In genomic region chr4:8303485-8304281, GRCh38 we compare ENCODE assay signal across 9 cellular contexts. TPM values are rescaled to one million over a fixed set of nuclear protein-coding genes. Genes with fewer than 3 reads are reported as not detected.
DNase-seq lines count a peak whose midpoint lies in the region; ATAC-seq, FAIRE-seq and TF ChIP-seq lines count a peak whose summit lies in the region.
"Had no signal": no experiment of that assay in that cellular context is flagged by ENCODE, and none has a peak within 500 bp of the region (broad histone marks: within the 10 kb centered on the region; RNA-seq: fewer than 3 reads in every experiment).

No MANE protein-coding gene starts in this region.

- no peaks in the 10 kb centered on the region for H3K27me3 ChIP-seq in mesendoderm (ENCODE audit: insufficient read depth, low read length, poor library complexity)

- no peak overlapping the region for H2BK5ac ChIP-seq in mesendoderm (ENCODE audit: low read length)

- in situ Hi-C loops in astrocyte of the cerebellum (cut with HindIII; ENCODE audit: low sequenced_read_pairs): no loop called here

- H3K56ac ChIP-seq in mesendoderm (ENCODE audit: low read length): no peak overlapping the region

- H3K9ac ChIP-seq in mesendoderm (ENCODE audit: low read length): no peak overlapping the region

- no peaks in the 10 kb centered on the region for H3K36me3 ChIP-seq in mesendoderm (ENCODE audit: control insufficient read depth, insufficient read depth, low read length)

- no peak for ATAC-seq in HG03354 (IDR thresholded peaks at IDR 0.05; ENCODE audit: poor library complexity, severe bottlenecking, unreplicated experiment)

- DNase-seq in LHCN-M2 (ENCODE audit: low read depth): peak; percentile 95
- DNase-seq in astrocyte of the cerebellum (ENCODE audit: low read depth): peak; percentile 22
- DNase-seq in mesendoderm: peak; percentile 48
- DNase-seq in NCI-H128 (lab: John Stamatoyannopoulos, UW; ENCODE audit: unreplicated experiment): no peak
- DNase-seq in DMS153 treated with DMSO at 0.1 percent for 48 hours (lab: John Stamatoyannopoulos, UW; ENCODE audit: unreplicated experiment): no peak
- no peak for DNase-seq in GM12891 (ENCODE audit: insufficient read length, low spot score)
- DNase-seq: NCI-H1436 had no signal

- H3K27ac ChIP-seq in C4-2B (peak overlapping the region; percentile 37), mesendoderm (ENCODE audit: low read depth, low read length) (no peak overlapping the region)

- H3K23ac ChIP-seq in mesendoderm (ENCODE audit: low read length): no peak overlapping the region

- H3K4me3 ChIP-seq in astrocyte of the cerebellum (ENCODE audit: low read depth, low read length) (no peak overlapping the region), mesendoderm (ENCODE audit: low read length) (no peak overlapping the region)

- no peak overlapping the region for H4K8ac ChIP-seq in mesendoderm (ENCODE audit: low read depth, low read length)

- no peak overlapping the region for H3K4ac ChIP-seq in mesendoderm (ENCODE audit: low read depth, low read length)

- no peak overlapping the region for H2BK15ac ChIP-seq in mesendoderm (replicated peaks; ENCODE audit: low read depth)

- no peak overlapping the region for H3K4me2 ChIP-seq in mesendoderm (ENCODE audit: low read length)

- no CpG with 5 or more reads among the region's 13 CpGs for WGBS in mesendoderm (ENCODE audit: extremely low coverage, insufficient coverage, low lambda C conversion rate)

- H3K79me2 ChIP-seq in mesendoderm (ENCODE audit: control insufficient read depth, insufficient read depth, low read length): no peaks in the 10 kb centered on the region

- TF ChIP-seq CTCF in C4-2B (conservative IDR thresholded peaks at IDR 0.05) (no peak), astrocyte of the cerebellum (IDR thresholded peaks at IDR 0.05; ENCODE audit: low read depth, low read length, missing control alignments) (no peak)

- H4K5ac ChIP-seq in mesendoderm (ENCODE audit: low read length): no peak overlapping the region

- no peaks in the 10 kb centered on the region for H3K79me1 ChIP-seq in mesendoderm (ENCODE audit: low read length)

- H2BK120ac ChIP-seq in mesendoderm (ENCODE audit: low read depth, low read length): no peak overlapping the region

- H2AK5ac ChIP-seq in mesendoderm (ENCODE audit: low read length): no peak overlapping the region

- no peak overlapping the region for H3K18ac ChIP-seq in mesendoderm (ENCODE audit: low read length)

- H3K4me1 ChIP-seq in mesendoderm (ENCODE audit: control insufficient read depth, low read depth, low read length): no peaks in the 10 kb centered on the region

- TF ChIP-seq POLR2A in GM12891 (IDR thresholded peaks at IDR 0.05; ENCODE audit: low read depth, low read length): no peak

- FAIRE-seq in GM12891 (lab: Jason Lieb, UNC): no peak

TF ChIP-seq in GM12891, 5 proteins besides CTCF, POLR2A, EP300 and RAD21:
- TF ChIP-seq POU2F2 (IDR thresholded peaks at IDR 0.05; ENCODE audit: low read depth, low read length) (no peak), POLR2AphosphoS5 (IDR thresholded peaks at IDR 0.05; ENCODE audit: low read depth, low read length) (no peak), PAX5 (IDR thresholded peaks at IDR 0.05; ENCODE audit: insufficient read depth, low read length, severe bottlenecking) (no peak), SPI1 (IDR thresholded peaks at IDR 0.05; ENCODE audit: low read depth, low read length) (no peak), TAF1 (IDR thresholded peaks at IDR 0.05; ENCODE audit: low read depth, low read length) (no peak)

RNA-seq across cellular contexts. Expression of gene HTRA3, which starts 34.1 kb away (rescaled TPM):
- total RNA-seq in LHCN-M2 (2014; rRNA removed): 69.6 and 116 TPM in 2 replicates
- polyA plus RNA-seq in LHCN-M2 (2012): 17.8 TPM
- polyA plus RNA-seq in mesendoderm (2013, experiment 1 of 2): 1.8 TPM
- polyA plus RNA-seq in mesendoderm (2013, experiment 2 of 2): 1.9 TPM
- 0.06 TPM for polyA plus RNA-seq in GM12891 (2012; ENCODE audit: low read depth, missing spikeins)

Comparison
In these comparisons a context has a peak if more than half of its experiments do, and no peak if none do; other contexts are left out.
1. DNase-seq: peak in LHCN-M2 (single experiment), astrocyte of the cerebellum (single experiment) and mesendoderm (single experiment); none in NCI-H128 (single experiment), DMS153 treated with DMSO at 0.1 percent for 48 hours (single experiment) and GM12891 (single experiment).